ENCODE assay signal across 12 cellular contexts in genomic region chr2:100742884-100743283, GRCh38.
DNase-seq lines count a peak whose midpoint lies in the region; ATAC-seq, FAIRE-seq and TF ChIP-seq lines count a peak whose summit lies in the region.
"Had no signal": no experiment of that assay in that cellular context is flagged by ENCODE, and none has a peak within 500 bp of the region (broad histone marks: within the 10 kb centered on the region; RNA-seq: fewer than 3 reads in every experiment).

No MANE protein-coding gene starts in this region.

- H3K36me3 ChIP-seq in pancreas (no peaks in the 10 kb centered on the region), SJCRH30 (no peaks in the 10 kb centered on the region)
- H3K36me3 ChIP-seq: ovary had no signal

- intact Hi-C loops in pancreas (cut with DNase I), result no loop called here
- intact Hi-C loops in posterior vena cava (cut with DNase I), result loop anchor here (5.0 kb wide), 1 partner anchor 74 kb away; no protein-coding TSS in a partner anchor

- H3K4me1 ChIP-seq in pancreas (no peaks in the 10 kb centered on the region), SJCRH30 (no peaks in the 10 kb centered on the region)

- 73 to 79% methylated on average over 4 of the region's 4 CpGs for WGBS in pancreas, 2 donors

- TF ChIP-seq CTCF in fibroblast of pulmonary artery (IDR thresholded peaks at IDR 0.05; ENCODE audit: low read length, missing control alignments) (no peak), pancreas (IDR thresholded peaks at IDR 0.05) (no peak)

- H3K9me3 ChIP-seq in pancreas, result no peaks in the 10 kb centered on the region
- H3K9me3 ChIP-seq in SJCRH30 (replicated peaks), result no peaks in the 10 kb centered on the region
- H3K9me3 ChIP-seq: ovary had no signal

- H3K27me3 ChIP-seq in pancreas (no peaks in the 10 kb centered on the region), SJCRH30 (peaks cover 3% of the 10 kb centered on the region; the same call in 1 of the 2 replicates)
- H3K27me3 ChIP-seq: ovary had no signal

- H3K27ac ChIP-seq in pancreas (peak overlapping the region in 1 of 4 donors; percentile 39), SJCRH30 (no peak overlapping the region)
- H3K27ac ChIP-seq: ovary had no signal

- ATAC-seq in SK-N-SH treated with all-trans-retinoic acid at 6 μM for 48 hours, result peak; percentile 74
- ATAC-seq in pancreas, result peak in 3 of 4 donors; percentile 34 to 57 (median 52)
- ATAC-seq: activated CD8-positive, alpha-beta T cell treated with anti-CD3 and anti-CD28 coated beads for 36 hours had no signal

- DNase-seq in AG08396 (ENCODE audit: low spot score) (peak; percentile 54), fibroblast of pulmonary artery (ENCODE audit: low read depth) (peak; percentile 97), pancreas (no peak), DMS79 (lab: John Stamatoyannopoulos, UW) (no peak), posterior vena cava (ENCODE audit: low spot score) (no peak), SJCRH30 (no peak), superior temporal gyrus (ENCODE audit: extremely low spot score) (no peak)
- DNase-seq: activated CD8-positive, alpha-beta T cell treated with anti-CD3 and anti-CD28 coated beads for 36 hours; CD4-positive, CD25-positive, alpha-beta regulatory T cell; NCI-H1436 had no signal

- H3K4me3 ChIP-seq in fibroblast of pulmonary artery (replicated peaks; ENCODE audit: low read depth, low read length) (peak overlapping the region; percentile 1), pancreas (no peak overlapping the region), SJCRH30 (no peak overlapping the region)
- H3K4me3 ChIP-seq: ovary had no signal

- FAIRE-seq in pancreas (lab: Jason Lieb, UNC), result no peak

TF ChIP-seq in SK-N-SH treated with all-trans-retinoic acid at 6 μM for 48 hours, 23 proteins besides CTCF, POLR2A, EP300 and RAD21:
- TF ChIP-seq GLIS3 (CRISPR knock-in tag; IDR thresholded peaks at IDR 0.05) (no peak), ZNF8 (CRISPR knock-in tag; IDR thresholded peaks at IDR 0.05) (no peak), ARNTL (CRISPR knock-in tag; IDR thresholded peaks at IDR 0.05; ENCODE audit: borderline replicate concordance, low read depth) (no peak), RARB (CRISPR knock-in tag; IDR thresholded peaks at IDR 0.05) (no peak), PPARA (CRISPR knock-in tag; IDR thresholded peaks at IDR 0.05; ENCODE audit: borderline replicate concordance) (no peak), TOX (CRISPR knock-in tag; IDR thresholded peaks at IDR 0.05; ENCODE audit: borderline replicate concordance) (no peak), PATZ1 (CRISPR knock-in tag; IDR thresholded peaks at IDR 0.05; ENCODE audit: borderline replicate concordance) (no peak), SNAI2 (CRISPR knock-in tag; IDR thresholded peaks at IDR 0.05) (no peak), POU6F1 (CRISPR knock-in tag; IDR thresholded peaks at IDR 0.05; ENCODE audit: borderline replicate concordance, low read depth) (no peak), ZNF565 (CRISPR knock-in tag; conservative IDR thresholded peaks at IDR 0.05; ENCODE audit: low read depth) (no peak), TSHZ2 (CRISPR knock-in tag; IDR thresholded peaks at IDR 0.05) (no peak), CSRNP3 (CRISPR knock-in tag; IDR thresholded peaks at IDR 0.05) (no peak), ZFP30 (CRISPR knock-in tag; IDR thresholded peaks at IDR 0.05) (no peak), CREB5 (CRISPR knock-in tag; IDR thresholded peaks at IDR 0.05; ENCODE audit: low read depth) (no peak), ZNF70 (CRISPR knock-in tag; IDR thresholded peaks at IDR 0.05) (no peak), TCF4 (CRISPR knock-in tag; IDR thresholded peaks at IDR 0.05; ENCODE audit: borderline replicate concordance) (no peak), ZFP3 (CRISPR knock-in tag; IDR thresholded peaks at IDR 0.05) (no peak), BACH2 (CRISPR knock-in tag; IDR thresholded peaks at IDR 0.05; ENCODE audit: borderline replicate concordance) (no peak), ZC3H10 (CRISPR knock-in tag; IDR thresholded peaks at IDR 0.05) (no peak), ISL1 (CRISPR knock-in tag; IDR thresholded peaks at IDR 0.05) (no peak)

Comparison
In these comparisons a context has a peak if more than half of its experiments do, and no peak if none do; other contexts are left out.
1. DNase-seq: peak in AG08396 (single experiment) and fibroblast of pulmonary artery (single experiment); none in pancreas (0 of 6), DMS79 (single experiment), posterior vena cava (single experiment), SJCRH30 (0 of 2) and superior temporal gyrus (single experiment).
2. intact Hi-C loops: an anchor here in posterior vena cava (5.0 kb wide); none called in pancreas.